8 cellular contexts compared by ENCODE assay signal in the genomic region with DNA sequence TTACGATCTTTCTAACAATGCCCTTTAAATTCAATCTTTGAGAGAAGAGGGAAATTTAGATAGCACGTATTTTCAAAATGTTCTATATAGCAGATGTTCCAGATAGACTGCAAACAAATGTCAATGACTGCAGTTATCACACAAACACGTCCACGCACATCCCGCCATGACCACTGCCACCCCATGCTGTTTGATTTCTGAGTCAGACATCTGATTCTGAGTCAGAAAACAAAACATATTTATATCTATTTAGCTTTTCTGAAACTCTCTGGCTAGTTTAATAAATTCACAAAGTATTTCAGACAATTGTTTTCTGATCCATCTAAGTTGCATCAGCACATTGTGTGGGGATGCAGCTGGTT.
DNase-seq lines count a peak whose midpoint lies in the region; ATAC-seq lines count a peak whose summit lies in the region.

No MANE protein-coding gene starts in this region.

- no peaks in the 10 kb centered on the region for H3K36me3 ChIP-seq in subcutaneous abdominal adipose tissue (ENCODE audit: control insufficient read depth in 5 of 5, insufficient read depth in 5 of 5, low read length in 5 of 5)

- H3K4me1 ChIP-seq in subcutaneous abdominal adipose tissue (ENCODE audit: control insufficient read depth in 5 of 5, insufficient read depth in 5 of 5, low read length in 5 of 5) = peaks cover 0 to 26% (median 2%) of the 10 kb centered on the region in 5 donors

- ATAC-seq in GM19463 (IDR thresholded peaks at IDR 0.05; ENCODE audit: unreplicated experiment) (no peak), GM18519 (IDR thresholded peaks at IDR 0.05; ENCODE audit: low FRiP score, unreplicated experiment) (no peak)

- H3K9me3 ChIP-seq in subcutaneous abdominal adipose tissue (ENCODE audit: control insufficient read depth in 5 of 5, low read length in 5 of 5) = no peaks in the 10 kb centered on the region

- H3K27me3 ChIP-seq in subcutaneous abdominal adipose tissue (ENCODE audit: control insufficient read depth in 5 of 5, insufficient read depth in 4 of 5, low read length in 5 of 5) = no peaks in the 10 kb centered on the region

- peak overlapping the region in 3 of 5 donors; percentile 22 to 56 (median 51) for H3K9ac ChIP-seq in subcutaneous abdominal adipose tissue (ENCODE audit: low read length in 5 of 5)

- peak overlapping the region; percentile 27 for H3K27ac ChIP-seq in subcutaneous abdominal adipose tissue (ENCODE audit: low read depth, low read length)
- H3K27ac ChIP-seq in substantia nigra (ENCODE audit: low read depth, low read length, poor library complexity, severe bottlenecking) = no peak overlapping the region

- H3K4me3 ChIP-seq in subcutaneous abdominal adipose tissue (ENCODE audit: low read depth in 1 of 5, low read length in 5 of 5) = peak overlapping the region in 4 of 5 donors; percentile 54 to 80 (median 65)

- peak; percentile 15 for DNase-seq in NCI-H2171 treated with DMSO at 0.1 percent for 48 hours (lab: John Stamatoyannopoulos, UW)
- DNase-seq in NCI-H2171 (lab: John Stamatoyannopoulos, UW) = no peak
- peak; percentile 21 for DNase-seq in activated T-cell treated with anti-CD3 and anti-CD28 coated beads for 4 hours
- peak; percentile 38 for DNase-seq in iris pigment epithelial cell (ENCODE audit: low read depth)
- no peak for DNase-seq in substantia nigra (lab: John Stamatoyannopoulos, UW)

Comparison
In these comparisons a context has a peak if more than half of its experiments do, and no peak if none do; other contexts are left out.
1. DNase-seq: peak in NCI-H2171 treated with DMSO at 0.1 percent for 48 hours (single experiment), activated T-cell treated with anti-CD3 and anti-CD28 coated beads for 4 hours (single experiment) and iris pigment epithelial cell (single experiment); none in NCI-H2171 (single experiment) and substantia nigra (0 of 49).